Comparison of ENCODE assay signal across 8 cellular contexts in genomic region chr4:2954358-2955185, GRCh38. TPM values are rescaled to one million over a fixed set of nuclear protein-coding genes. Genes with fewer than 3 reads are reported as not detected.
DNase-seq lines count a peak whose midpoint lies in the region; ATAC-seq and TF ChIP-seq lines count a peak whose summit lies in the region.

No MANE protein-coding gene starts in this region.

- no peaks in the 10 kb centered on the region for H3K4me1 ChIP-seq in foreskin keratinocyte
- H3K4me1 ChIP-seq in thyroid gland, result peaks cover 7 to 14% of the 10 kb centered on the region in 2 donors

- H3K27me3 ChIP-seq in foreskin keratinocyte (no peaks in the 10 kb centered on the region), thyroid gland (no peaks in the 10 kb centered on the region)

- DNase-seq in DMS53 (lab: John Stamatoyannopoulos, UW) (peak; percentile 69), T-helper 1 cell (peak in 3 of 5 donors; percentile 44 to 87 (median 47)), foreskin keratinocyte (no peak), thyroid gland (peak; percentile 77 to 81), foreskin fibroblast (no peak), cardiac septum (ENCODE audit: low spot score) (no peak)

- H3K4me3 ChIP-seq in thyroid gland (replicated peaks in 1 of 3), result no peak overlapping the region
- no peak overlapping the region for H3K4me3 ChIP-seq in foreskin fibroblast (ENCODE audit: low read depth in 1 of 2, low read length in 2 of 2)

- WGBS in thyroid gland, 2 donors, result 75 to 77% methylated on average over 28 to 29 of the region's 33 CpGs

- H3K27ac ChIP-seq in foreskin keratinocyte, result no peak overlapping the region
- H3K27ac ChIP-seq in thyroid gland, result peak overlapping the region; percentile 31 to 68 (median 55)

- ATAC-seq in GM21447 (IDR thresholded peaks at IDR 0.05; ENCODE audit: unreplicated experiment) (peak; percentile 56), foreskin keratinocyte (peak; percentile 28), GM19452 (IDR thresholded peaks at IDR 0.05; ENCODE audit: unreplicated experiment) (no peak)

- TF ChIP-seq CTCF in foreskin keratinocyte (conservative IDR thresholded peaks at IDR 0.05) (peak; percentile 53), thyroid gland (IDR thresholded peaks at IDR 0.05) (peak in 1 of 6 experiments; percentile 10), foreskin fibroblast (IDR thresholded peaks at IDR 0.05; ENCODE audit: low read depth, low read length) (no peak)

- intact Hi-C loops in thyroid gland (cut with DNase I) (no loop called here), cardiac septum (cut with DNase I) (no loop called here)

- TF ChIP-seq POLR2A in thyroid gland (IDR thresholded peaks at IDR 0.05), result no peak

- no peaks in the 10 kb centered on the region for H3K9me3 ChIP-seq in thyroid gland

- H3K36me3 ChIP-seq in thyroid gland, result peaks cover 55 to 60% of the 10 kb centered on the region in 2 donors

RNA-seq across cellular contexts. Expression of gene NOP14, which starts 8.6 kb away (rescaled TPM):
- total RNA-seq in foreskin keratinocyte (42.2 and 52.5 TPM in 2 replicates), thyroid gland (10 to 100 TPM; 18.4 to 24.8 (median 19.3) TPM), cardiac septum (16.1 TPM)
- 27.3 and 34.3 TPM in 2 replicates for polyA plus RNA-seq in foreskin keratinocyte

RNA-seq across cellular contexts. Expression of gene GRK4, which starts 8.8 kb away (rescaled TPM):
- total RNA-seq in foreskin keratinocyte (2.7 and 2.8 TPM in 2 replicates), thyroid gland (10 to 100 TPM in 1 of 4 donors, 1 to 10 TPM in 3; 7.6 to 10.8 (median 9.1) TPM), cardiac septum (13.5 TPM)
- polyA plus RNA-seq in foreskin keratinocyte, result 1.8 and 2.0 TPM in 2 replicates

Comparison
In these comparisons a context has a peak if more than half of its experiments do, and no peak if none do; other contexts are left out.
1. DNase-seq: peak in DMS53 (single experiment), T-helper 1 cell (3 of 5) and thyroid gland (2 of 2); none in foreskin keratinocyte (0 of 2), foreskin fibroblast (0 of 2) and cardiac septum (single experiment).